Comparison of ENCODE assay signal across 21 cellular contexts in the genomic region with DNA sequence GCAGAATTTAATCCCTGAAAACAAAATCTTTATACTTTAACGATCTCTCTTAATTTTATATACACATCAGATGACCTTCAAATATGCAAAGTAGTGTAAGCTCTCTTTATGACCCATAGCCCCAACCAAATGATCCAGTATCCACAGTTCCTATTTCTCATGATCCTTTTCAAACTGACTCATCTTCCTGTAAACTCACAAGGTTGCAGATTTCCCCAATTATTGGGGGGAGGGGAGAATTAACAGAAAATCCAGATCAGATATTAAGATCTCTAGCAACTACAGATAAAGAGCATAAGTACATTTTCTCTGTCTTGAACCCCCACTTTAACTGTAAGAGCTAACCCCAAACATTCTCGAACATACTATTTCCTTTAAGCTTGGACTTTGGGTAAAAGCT. TPM values are rescaled to one million over a fixed set of nuclear protein-coding genes. Genes with fewer than 3 reads are reported as not detected.
DNase-seq lines count a peak whose midpoint lies in the region; ATAC-seq, FAIRE-seq and TF ChIP-seq lines count a peak whose summit lies in the region.
"Had no signal": no experiment of that assay in that cellular context is flagged by ENCODE, and none has a peak within 500 bp of the region (broad histone marks: within the 10 kb centered on the region; RNA-seq: fewer than 3 reads in every experiment).

No MANE protein-coding gene starts in this region.

- no peak overlapping the region for H3K4me3 ChIP-seq in fibroblast of mammary gland (ENCODE audit: control insufficient read depth, low read depth, low read length)
- H3K4me3 ChIP-seq: body of pancreas, HAP-1, K562, Peyer's patch, transverse colon had no signal

- no peaks in the 10 kb centered on the region for H3K4me1 Mint-ChIP-seq in nephron progenitor cell

- peak; percentile 16 for DNase-seq in A172 (ENCODE audit: low spot score)
- no peak for DNase-seq in H54 (ENCODE audit: insufficient read length, low spot score)
- peak; percentile 81 for DNase-seq in fibroblast of mammary gland (ENCODE audit: low read depth)
- no peak for DNase-seq in NCI-H524 treated with DMSO at 0.1 percent for 48 hours (lab: John Stamatoyannopoulos, UW)
- DNase-seq in nephron progenitor cell = no peak
- DNase-seq: activated CD4-positive, CD25-positive, alpha-beta regulatory T cell; activated gamma-delta T cell treated with Interleukin-2 at 50 U/mL for 16 hours; body of pancreas; effector memory CD4-positive, alpha-beta T cell; head of caudate nucleus; kidney; NCI-H1694; NCI-H510A; Peyer's patch; stimulated activated CD4-positive, alpha-beta T cell treated with anti-CD3 and anti-CD28 coated beads, Interleukin-4, amount 100 ng/mL, for 24 hours; transverse colon had no signal

- TF ChIP-seq POLR2A in H54 (IDR thresholded peaks at IDR 0.05; ENCODE audit: low read depth, low read length) = no peak

- TF ChIP-seq CTCF in fibroblast of mammary gland (conservative IDR thresholded peaks at IDR 0.05; ENCODE audit: control insufficient read depth, insufficient read depth, low read depth, low read length) (no peak), nephron progenitor cell (IDR thresholded peaks at IDR 0.05) (no peak)

- H3K4me3 Mint-ChIP-seq in nephron progenitor cell = no peak overlapping the region

- H3K27ac Mint-ChIP-seq in nephron progenitor cell = no peak overlapping the region

- peak; percentile 32; the same call in 2 of the 3 replicates for ATAC-seq in SK-N-SH treated with all-trans-retinoic acid at 6 μM for 48 hours
- no peak for ATAC-seq in GM21360 (IDR thresholded peaks at IDR 0.05; ENCODE audit: unreplicated experiment)
- ATAC-seq in HG03565 (IDR thresholded peaks at IDR 0.05; ENCODE audit: unreplicated experiment) = no peak
- ATAC-seq: body of pancreas, K562 had no signal

- peaks cover 81% of the 10 kb centered on the region for H3K36me3 Mint-ChIP-seq in nephron progenitor cell (ENCODE audit: low read depth)

- FAIRE-seq in H54 (lab: Jason Lieb, UNC) = peak; percentile 23
- FAIRE-seq: kidney had no signal

- H3K9me3 Mint-ChIP-seq in nephron progenitor cell = no peaks in the 10 kb centered on the region

- no peaks in the 10 kb centered on the region for H3K27me3 Mint-ChIP-seq in nephron progenitor cell (ENCODE audit: low read depth, poor library complexity)

TF ChIP-seq in SK-N-SH treated with all-trans-retinoic acid at 6 μM for 48 hours, 23 proteins besides CTCF, POLR2A, EP300 and RAD21:
- TF ChIP-seq TCF4 (CRISPR knock-in tag; IDR thresholded peaks at IDR 0.05; ENCODE audit: borderline replicate concordance) (no peak), ZFP30 (CRISPR knock-in tag; IDR thresholded peaks at IDR 0.05) (no peak), BACH2 (CRISPR knock-in tag; IDR thresholded peaks at IDR 0.05; ENCODE audit: borderline replicate concordance) (no peak)
- TF ChIP-seq, protein P1, sequence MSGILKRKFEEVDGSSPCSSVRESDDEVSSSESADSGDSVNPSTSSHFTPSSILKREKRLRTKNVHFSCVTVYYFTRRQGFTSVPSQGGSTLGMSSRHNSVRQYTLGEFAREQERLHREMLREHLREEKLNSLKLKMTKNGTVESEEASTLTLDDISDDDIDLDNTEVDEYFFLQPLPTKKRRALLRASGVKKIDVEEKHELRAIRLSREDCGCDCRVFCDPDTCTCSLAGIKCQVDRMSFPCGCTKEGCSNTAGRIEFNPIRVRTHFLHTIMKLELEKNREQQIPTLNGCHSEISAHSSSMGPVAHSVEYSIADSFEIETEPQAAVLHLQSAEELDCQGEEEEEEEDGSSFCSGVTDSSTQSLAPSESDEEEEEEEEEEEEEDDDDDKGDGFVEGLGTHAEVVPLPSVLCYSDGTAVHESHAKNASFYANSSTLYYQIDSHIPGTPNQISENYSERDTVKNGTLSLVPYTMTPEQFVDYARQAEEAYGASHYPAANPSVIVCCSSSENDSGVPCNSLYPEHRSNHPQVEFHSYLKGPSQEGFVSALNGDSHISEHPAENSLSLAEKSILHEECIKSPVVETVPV (CRISPR knock-in tag; IDR thresholded peaks at IDR 0.05) = no peak
- TF ChIP-seq, protein P2, sequence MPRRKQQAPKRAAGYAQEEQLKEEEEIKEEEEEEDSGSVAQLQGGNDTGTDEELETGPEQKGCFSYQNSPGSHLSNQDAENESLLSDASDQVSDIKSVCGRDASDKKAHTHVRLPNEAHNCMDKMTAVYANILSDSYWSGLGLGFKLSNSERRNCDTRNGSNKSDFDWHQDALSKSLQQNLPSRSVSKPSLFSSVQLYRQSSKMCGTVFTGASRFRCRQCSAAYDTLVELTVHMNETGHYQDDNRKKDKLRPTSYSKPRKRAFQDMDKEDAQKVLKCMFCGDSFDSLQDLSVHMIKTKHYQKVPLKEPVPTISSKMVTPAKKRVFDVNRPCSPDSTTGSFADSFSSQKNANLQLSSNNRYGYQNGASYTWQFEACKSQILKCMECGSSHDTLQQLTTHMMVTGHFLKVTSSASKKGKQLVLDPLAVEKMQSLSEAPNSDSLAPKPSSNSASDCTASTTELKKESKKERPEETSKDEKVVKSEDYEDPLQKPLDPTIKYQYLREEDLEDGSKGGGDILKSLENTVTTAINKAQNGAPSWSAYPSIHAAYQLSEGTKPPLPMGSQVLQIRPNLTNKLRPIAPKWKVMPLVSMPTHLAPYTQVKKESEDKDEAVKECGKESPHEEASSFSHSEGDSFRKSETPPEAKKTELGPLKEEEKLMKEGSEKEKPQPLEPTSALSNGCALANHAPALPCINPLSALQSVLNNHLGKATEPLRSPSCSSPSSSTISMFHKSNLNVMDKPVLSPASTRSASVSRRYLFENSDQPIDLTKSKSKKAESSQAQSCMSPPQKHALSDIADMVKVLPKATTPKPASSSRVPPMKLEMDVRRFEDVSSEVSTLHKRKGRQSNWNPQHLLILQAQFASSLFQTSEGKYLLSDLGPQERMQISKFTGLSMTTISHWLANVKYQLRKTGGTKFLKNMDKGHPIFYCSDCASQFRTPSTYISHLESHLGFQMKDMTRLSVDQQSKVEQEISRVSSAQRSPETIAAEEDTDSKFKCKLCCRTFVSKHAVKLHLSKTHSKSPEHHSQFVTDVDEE (CRISPR knock-in tag; IDR thresholded peaks at IDR 0.05) = no peak

RNA-seq across cellular contexts. Expression of gene GNS, which starts 12.5 kb away (rescaled TPM):
- total RNA-seq in A172 (2014; rRNA removed; shearing (Covaris generic)) = 139 and 146 TPM in 2 replicates

Comparison
In these comparisons a context has a peak if more than half of its experiments do, and no peak if none do; other contexts are left out.
1. DNase-seq: peak in A172 (single experiment) and fibroblast of mammary gland (single experiment); none in H54 (single experiment), NCI-H524 treated with DMSO at 0.1 percent for 48 hours (single experiment) and nephron progenitor cell (single experiment).